Comparison of ENCODE assay signal across 12 cellular contexts in genomic region chr2:206232287-206233035, GRCh38. TPM values are rescaled to one million over a fixed set of nuclear protein-coding genes. Genes with fewer than 3 reads are reported as not detected.
DNase-seq lines count a peak whose midpoint lies in the region; ATAC-seq and TF ChIP-seq lines count a peak whose summit lies in the region.
"Had no signal": no experiment of that assay in that cellular context is flagged by ENCODE, and none has a peak within 500 bp of the region (broad histone marks: within the 10 kb centered on the region; RNA-seq: fewer than 3 reads in every experiment).

No MANE protein-coding gene starts in this region.

- TF ChIP-seq CTCF in esophagus muscularis mucosa (IDR thresholded peaks at IDR 0.05) = no peak

- H3K9me3 ChIP-seq in mesodermal cell (ENCODE audit: control insufficient read depth, low read length) (no peaks in the 10 kb centered on the region), esophagus muscularis mucosa (no peaks in the 10 kb centered on the region)
- H3K9me3 ChIP-seq: mucosa of descending colon had no signal

- ATAC-seq in Right ventricle myocardium inferior = no peak
- ATAC-seq: esophagus mucosa; mucosa of descending colon; stimulated activated naive CD8-positive, alpha-beta T cell treated with anti-CD3 and anti-CD28 coated beads, Interleukin-15, amount 100 ng/mL, for 72 hours had no signal

- DNase-seq in DMS79 treated with DMSO at 0.1 percent for 48 hours (lab: John Stamatoyannopoulos, UW) = peak; percentile 87
- DNase-seq in NCI-H1417 treated with DMSO at 0.1 percent for 48 hours (lab: John Stamatoyannopoulos, UW) = peak; percentile 79
- peak; percentile 22 for DNase-seq in amniotic epithelial cell (ENCODE audit: low read depth)
- no peak for DNase-seq in Right ventricle myocardium inferior (ENCODE audit: missing footprints)
- no peak for DNase-seq in SW480 (ENCODE audit: low spot score)
- no peak for DNase-seq in AG20443 (ENCODE audit: low spot score)
- DNase-seq in esophagus muscularis mucosa (ENCODE audit: extremely low spot score) = no peak
- DNase-seq: activated CD4-positive, CD25-positive, alpha-beta regulatory T cell; mucosa of descending colon; stimulated activated naive CD8-positive, alpha-beta T cell treated with anti-CD3 and anti-CD28 coated beads, Interleukin-15, amount 100 ng/mL, for 72 hours had no signal

- WGBS in mesodermal cell (ENCODE audit: insufficient coverage in 2 of 2), 2 experiments = 81 to 86% methylated on average over 6 of the region's 7 CpGs
- 57% methylated on average over 7 of the region's 7 CpGs for WGBS in esophagus muscularis mucosa

- peaks cover 5% of the 10 kb centered on the region for H3K4me1 ChIP-seq in mesodermal cell (ENCODE audit: control insufficient read depth, insufficient read depth, low read length, poor library complexity, severe bottlenecking)
- H3K4me1 ChIP-seq in esophagus muscularis mucosa = no peaks in the 10 kb centered on the region

- intact Hi-C loops in Right ventricle myocardium inferior (cut with DNase I) (no loop called here), esophagus muscularis mucosa (cut with DNase I) (no loop called here)

- peaks cover 0 to 8% (median 0%) of the 10 kb centered on the region in 4 donors for H3K27me3 ChIP-seq in esophagus muscularis mucosa

- TF ChIP-seq POLR2A in esophagus muscularis mucosa (IDR thresholded peaks at IDR 0.05; ENCODE audit: low read depth) = no peak

- TF ChIP-seq EP300 in esophagus muscularis mucosa (IDR thresholded peaks at IDR 0.05) = no peak

- no peak overlapping the region for H3K4me3 ChIP-seq in mesodermal cell (ENCODE audit: extremely low read depth, insufficient read depth, low read length, poor library complexity, severe bottlenecking)
- no peak overlapping the region for H3K4me3 ChIP-seq in esophagus muscularis mucosa
- H3K4me3 ChIP-seq: mucosa of descending colon had no signal

- H3K27ac ChIP-seq in mesodermal cell (ENCODE audit: low read depth, low read length, severe bottlenecking) = peak overlapping the region; percentile 10
- no peak overlapping the region for H3K27ac ChIP-seq in esophagus muscularis mucosa (replicated peaks in 1 of 4)

- H3K36me3 ChIP-seq in mesodermal cell (ENCODE audit: control insufficient read depth, insufficient read depth, low read length) (no peaks in the 10 kb centered on the region), esophagus muscularis mucosa (no peaks in the 10 kb centered on the region)

RNA-seq across cellular contexts. Expression of gene ZDBF2, which starts 42.0 kb away (rescaled TPM):
- 18.3 TPM for polyA plus RNA-seq in mesodermal cell (2013, experiment 1 of 2)
- 16.8 TPM for polyA plus RNA-seq in mesodermal cell (2013, experiment 2 of 2)
- total RNA-seq in Right ventricle myocardium inferior (7.0 TPM), esophagus muscularis mucosa (10 to 100 TPM; 10.6 to 14.0 (median 12.1) TPM)

Comparison
In these comparisons a context has a peak if more than half of its experiments do, and no peak if none do; other contexts are left out.
1. DNase-seq: peak in DMS79 treated with DMSO at 0.1 percent for 48 hours (single experiment), NCI-H1417 treated with DMSO at 0.1 percent for 48 hours (single experiment) and amniotic epithelial cell (single experiment); none in Right ventricle myocardium inferior (single experiment), SW480 (single experiment), AG20443 (single experiment) and esophagus muscularis mucosa (single experiment).